ENCODE assay signal across 18 cellular contexts in the genomic region with DNA sequence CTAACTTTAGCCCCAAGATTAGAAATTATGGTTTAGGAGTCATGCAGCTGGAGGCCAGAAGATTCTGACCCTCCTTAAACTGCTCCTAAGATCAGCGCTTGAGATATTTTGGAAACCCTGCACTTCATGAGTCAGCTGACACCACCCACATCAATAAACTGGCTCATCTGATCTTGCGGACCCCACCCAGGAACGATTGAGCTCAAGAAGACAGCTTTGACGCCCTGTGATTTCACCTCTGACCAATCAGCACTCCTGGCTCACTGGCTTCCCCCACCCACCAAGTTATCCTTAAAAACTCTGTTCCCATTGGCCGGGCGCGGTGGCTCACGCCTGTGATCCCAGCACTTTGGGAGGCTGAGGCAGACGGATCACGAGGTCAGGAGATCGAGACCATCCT. TPM values are rescaled to one million over a fixed set of nuclear protein-coding genes. Genes with fewer than 3 reads are reported as not detected.
"Had no signal": no experiment of that assay in that cellular context is flagged by ENCODE, and none has a peak within 500 bp of the region (broad histone marks: within the 10 kb centered on the region; RNA-seq: fewer than 3 reads in every experiment).

No MANE protein-coding gene starts in this region.

RNA-seq across cellular contexts. Expression of a gene that starts 29.8 kb away (rescaled TPM):
- total RNA-seq: activated B cell treated with CpG ODN at 0.5 μM for 24 hours; activated CD4-positive, alpha-beta T cell treated with anti-CD3 and anti-CD28 coated beads for 36 hours; activated naive CD4-positive, alpha-beta T cell treated with anti-CD3 and anti-CD28 coated beads for 36 hours; activated T-cell treated with anti-CD3 and anti-CD28 coated beads, Interleukin-2, amount 50 U/mL, for 4 hours; bronchial epithelial cell; epithelial cell of proximal tubule; fibroblast of lung; frontal cortex; hepatocyte; kidney epithelial cell; left lung; lung; natural killer cell treated with Interleukin-12 subunit alpha and Interleukin-12 subunit beta and Interleukin-15 and Interleukin-18, amount 100 ng/mL, for 72 hours; ovary; psoas muscle; right atrium auricular region; tibial nerve had no signal
- polyA plus RNA-seq: fibroblast of lung, hepatocyte, immature natural killer cell, lung, ovary, psoas muscle had no signal

RNA-seq across cellular contexts. Expression of a gene that starts 39.0 kb away (rescaled TPM):
- total RNA-seq: activated B cell treated with CpG ODN at 0.5 μM for 24 hours; activated CD4-positive, alpha-beta T cell treated with anti-CD3 and anti-CD28 coated beads for 36 hours; activated naive CD4-positive, alpha-beta T cell treated with anti-CD3 and anti-CD28 coated beads for 36 hours; activated T-cell treated with anti-CD3 and anti-CD28 coated beads, Interleukin-2, amount 50 U/mL, for 4 hours; bronchial epithelial cell; epithelial cell of proximal tubule; fibroblast of lung; frontal cortex; hepatocyte; kidney epithelial cell; left lung; lung; natural killer cell treated with Interleukin-12 subunit alpha and Interleukin-12 subunit beta and Interleukin-15 and Interleukin-18, amount 100 ng/mL, for 72 hours had no signal
- polyA plus RNA-seq: fibroblast of lung, hepatocyte had no signal
